In genomic region chr3:48855681-48856447, GRCh38 we compare ENCODE assay signal across 1 cellular context.
TF ChIP-seq lines count a peak whose summit lies in the region.

No MANE protein-coding gene starts in this region.

TF ChIP-seq in HepG2, 621 proteins besides CTCF, POLR2A, EP300 and RAD21 (continues in another document):
- 0 out of 2 replicates have a peak, but pooled peaks have one; percentile 49 for TF ChIP-seq SMYD3 (CRISPR knock-in tag; IDR thresholded peaks at IDR 0.05)
- no peak for TF ChIP-seq TCF12 (IDR thresholded peaks at IDR 0.05)
- TF ChIP-seq TCF12 (CRISPR knock-in tag; IDR thresholded peaks at IDR 0.05): peak; percentile 69; the same call in 1 of the 2 replicates
- TF ChIP-seq YEATS2 (CRISPR knock-in tag; IDR thresholded peaks at IDR 0.05; ENCODE audit: borderline replicate concordance): peak; percentile 27; the same call in 1 of the 2 replicates
- TF ChIP-seq ZFP36L2 (CRISPR knock-in tag; IDR thresholded peaks at IDR 0.05): no peak
- no peak for TF ChIP-seq ZNF280D (CRISPR knock-in tag; IDR thresholded peaks at IDR 0.05)
- peak; percentile 79 for TF ChIP-seq ZMYM2 (CRISPR knock-in tag; IDR thresholded peaks at IDR 0.05)
- no peak for TF ChIP-seq ZNF749 (CRISPR knock-in tag; IDR thresholded peaks at IDR 0.05; ENCODE audit: borderline replicate concordance)
- TF ChIP-seq ZNF691 (CRISPR knock-in tag; IDR thresholded peaks at IDR 0.05; ENCODE audit: borderline replicate concordance, low read depth): peak; percentile 17; the same call in 1 of the 2 replicates
- TF ChIP-seq ZNF317 (CRISPR knock-in tag; IDR thresholded peaks at IDR 0.05): peak; percentile 55; the same call in 1 of the 2 replicates
- peak; percentile 72 for TF ChIP-seq HNF4G (IDR thresholded peaks at IDR 0.05; ENCODE audit: borderline replicate concordance, low read depth, low read length)
- TF ChIP-seq HNF4G (CRISPR knock-in tag; IDR thresholded peaks at IDR 0.05; ENCODE audit: borderline replicate concordance, low read depth): peak; percentile 54; the same call in 1 of the 2 replicates
- peak; percentile 72 for TF ChIP-seq SAP130 (CRISPR knock-in tag; IDR thresholded peaks at IDR 0.05; ENCODE audit: low read depth)
- peak; percentile 79 for TF ChIP-seq SMC3 (IDR thresholded peaks at IDR 0.05; ENCODE audit: low read length)
- TF ChIP-seq HDAC1 (CRISPR knock-in tag; IDR thresholded peaks at IDR 0.05): peak; percentile 37; the same call in 1 of the 2 replicates
- TF ChIP-seq KAT8 (CRISPR knock-in tag; IDR thresholded peaks at IDR 0.05): 0 out of 2 replicates have a peak, but pooled peaks have one; percentile 31
- TF ChIP-seq SOX6 (IDR thresholded peaks at IDR 0.05): no peak
- TF ChIP-seq SOX6 (CRISPR knock-in tag; IDR thresholded peaks at IDR 0.05): peak; percentile 56
- no peak for TF ChIP-seq ZSCAN22 (CRISPR knock-in tag; IDR thresholded peaks at IDR 0.05)
- TF ChIP-seq ELF3 (CRISPR knock-in tag; IDR thresholded peaks at IDR 0.05): 0 out of 2 replicates have a peak, but pooled peaks have one; percentile 34
- peak; percentile 77 for TF ChIP-seq PAXIP1 (CRISPR knock-in tag; conservative IDR thresholded peaks at IDR 0.05)
- no peak for TF ChIP-seq GABPA (IDR thresholded peaks at IDR 0.05; ENCODE audit: low read depth, low read length)
- TF ChIP-seq GABPA (CRISPR knock-in tag; IDR thresholded peaks at IDR 0.05; ENCODE audit: low read depth): peak; percentile 67
- TF ChIP-seq BRF2 (CRISPR knock-in tag; IDR thresholded peaks at IDR 0.05): peak; percentile 41; the same call in 1 of the 2 replicates
- peak; percentile 21 for TF ChIP-seq ASH2L (IDR thresholded peaks at IDR 0.05; ENCODE audit: insufficient read length, low read depth, low read length)
- peak; percentile 33; the same call in 1 of the 2 replicates for TF ChIP-seq ARID4A (CRISPR knock-in tag; IDR thresholded peaks at IDR 0.05; ENCODE audit: borderline replicate concordance)
- TF ChIP-seq SNAPC4 (CRISPR knock-in tag; IDR thresholded peaks at IDR 0.05): peak; percentile 32; the same call in 1 of the 2 replicates
- TF ChIP-seq ZNF574 (CRISPR knock-in tag; IDR thresholded peaks at IDR 0.05): 0 out of 2 replicates have a peak, but pooled peaks have one; percentile 21
- TF ChIP-seq ZNF350 (CRISPR knock-in tag; IDR thresholded peaks at IDR 0.05; ENCODE audit: borderline replicate concordance, low read depth): 0 out of 2 replicates have a peak, but pooled peaks have one; percentile 11
- TF ChIP-seq TARDBP (CRISPR knock-in tag; IDR thresholded peaks at IDR 0.05): peak; percentile 48; the same call in 1 of the 2 replicates
- TF ChIP-seq POLR2AphosphoS5 (IDR thresholded peaks at IDR 0.05; ENCODE audit: low read depth, low read length): peak; percentile 20; the same call in 1 of the 2 replicates
- TF ChIP-seq ZNF501 (CRISPR knock-in tag; IDR thresholded peaks at IDR 0.05): peak; percentile 40; the same call in 1 of the 2 replicates
- TF ChIP-seq ZNF710 (CRISPR knock-in tag; IDR thresholded peaks at IDR 0.05; ENCODE audit: borderline replicate concordance): peak; percentile 48; the same call in 1 of the 2 replicates
